Comparison of ENCODE assay signal across 8 cellular contexts in genomic region chr2:160294339-160294803, GRCh38.
A peak's percentile ranks its signal among the peaks of the same experiment; 100 is the strongest.
DNase-seq lines count a peak whose midpoint lies in the region; ATAC-seq, FAIRE-seq and TF ChIP-seq lines count a peak whose summit lies in the region.

No MANE protein-coding gene starts in this region.

- intact Hi-C loops in uterus (cut with DNase I; ENCODE audit: low total_unique reads): no loop called here

- H3K27ac ChIP-seq in astrocyte (ENCODE audit: low read depth, low read length) (peak overlapping the region; percentile 85), mesodermal cell (ENCODE audit: low read depth, low read length, severe bottlenecking) (peak overlapping the region; percentile 82), uterus (peak overlapping the region; percentile 60), WERI-Rb-1 (no peak overlapping the region)

- H3K4me1 ChIP-seq in astrocyte (ENCODE audit: insufficient read depth, low read length) (peaks cover 34% of the 10 kb centered on the region), mesodermal cell (ENCODE audit: control insufficient read depth, insufficient read depth, low read length, poor library complexity, severe bottlenecking) (peaks cover 48% of the 10 kb centered on the region), uterus (peaks cover 0 to 16% of the 10 kb centered on the region in 2 donors)

- DNase-seq in HPDE6-E6E7 (ENCODE audit: extremely low spot score) (peak; percentile 40), astrocyte (ENCODE audit: low read depth) (peak; percentile 90), uterus (peak; percentile 44 to 65), NCI-H128 (lab: John Stamatoyannopoulos, UW; ENCODE audit: unreplicated experiment) (no peak), WERI-Rb-1 (no peak)

- H2AFZ ChIP-seq in astrocyte (ENCODE audit: low read depth, low read length): no peak overlapping the region

- no peak for TF ChIP-seq CTCF in astrocyte (IDR thresholded peaks at IDR 0.05; ENCODE audit: insufficient read depth, low read depth, low read length)
- TF ChIP-seq CTCF in uterus (IDR thresholded peaks at IDR 0.05): no peak
- TF ChIP-seq CTCF in WERI-Rb-1 (IDR thresholded peaks at IDR 0.05; ENCODE audit: low read depth, low read length): no peak

- H3K4me3 ChIP-seq in astrocyte (ENCODE audit: insufficient read depth, low read depth, low read length) (no peak overlapping the region), mesodermal cell (ENCODE audit: extremely low read depth, insufficient read depth, low read length, poor library complexity, severe bottlenecking) (no peak overlapping the region), uterus (no peak overlapping the region), WERI-Rb-1 (ENCODE audit: low read depth, low read length) (no peak overlapping the region)

- no peak for TF ChIP-seq POLR2A in uterus (IDR thresholded peaks at IDR 0.05)

- no peaks in the 10 kb centered on the region for H3K9me3 ChIP-seq in astrocyte (ENCODE audit: insufficient read depth, low read depth, low read length)
- no peaks in the 10 kb centered on the region for H3K9me3 ChIP-seq in mesodermal cell (ENCODE audit: control insufficient read depth, low read length)
- H3K9me3 ChIP-seq in uterus: no peaks in the 10 kb centered on the region
- H3K9me3 ChIP-seq in WERI-Rb-1 (ENCODE audit: severe bottlenecking): no peaks in the 10 kb centered on the region

- H4K20me1 ChIP-seq in astrocyte (ENCODE audit: insufficient read depth, low read length): no peaks in the 10 kb centered on the region

- peak; percentile 90 for FAIRE-seq in astrocyte (lab: Jason Lieb, UNC)

- no peak overlapping the region for H3K4me3 Mint-ChIP-seq in astrocyte (ENCODE audit: unreplicated experiment)

- H3K27me3 ChIP-seq in astrocyte (ENCODE audit: insufficient read depth, low read length) (no peaks in the 10 kb centered on the region), uterus (no peaks in the 10 kb centered on the region), WERI-Rb-1 (ENCODE audit: insufficient read depth, low read depth, severe bottlenecking) (no peaks in the 10 kb centered on the region)

- no peaks in the 10 kb centered on the region for H3K27me3 Mint-ChIP-seq in astrocyte (ENCODE audit: low read depth, unreplicated experiment)

- peaks cover 29% of the 10 kb centered on the region for H3K36me3 ChIP-seq in astrocyte (ENCODE audit: insufficient read depth, low read length)
- H3K36me3 ChIP-seq in mesodermal cell (ENCODE audit: control insufficient read depth, insufficient read depth, low read length): peaks cover 56% of the 10 kb centered on the region
- H3K36me3 ChIP-seq in uterus: no peaks in the 10 kb centered on the region
- H3K36me3 ChIP-seq in WERI-Rb-1: no peaks in the 10 kb centered on the region

- peaks cover 8% of the 10 kb centered on the region for H3K79me2 ChIP-seq in astrocyte (ENCODE audit: insufficient read depth, low read length)

- H3K4me2 ChIP-seq in astrocyte (ENCODE audit: low read length): peak overlapping the region; percentile 48

- peak overlapping the region; percentile 87 for H3K27ac Mint-ChIP-seq in astrocyte (ENCODE audit: unreplicated experiment)

- no peaks in the 10 kb centered on the region for H3K9me3 Mint-ChIP-seq in astrocyte (ENCODE audit: unreplicated experiment)

- peak; percentile 78 for ATAC-seq in GM19468 (IDR thresholded peaks at IDR 0.05; ENCODE audit: extremely low read depth, unreplicated experiment)
- no peak for ATAC-seq in GM21526 (IDR thresholded peaks at IDR 0.05; ENCODE audit: low FRiP score, unreplicated experiment)

- H3K4me1 Mint-ChIP-seq in astrocyte (ENCODE audit: low read depth, unreplicated experiment): peaks cover 85% of the 10 kb centered on the region

- peaks cover 48% of the 10 kb centered on the region for H3K36me3 Mint-ChIP-seq in astrocyte (ENCODE audit: low read depth, unreplicated experiment)

- peak overlapping the region; percentile 0 for H3K9ac ChIP-seq in astrocyte (ENCODE audit: low read length)

- WGBS in mesodermal cell (ENCODE audit: insufficient coverage in 2 of 2), 2 experiments: 85 to 96% methylated on average over 3 of the region's 5 CpGs

Comparison
In these comparisons a context has a peak if more than half of its experiments do, and no peak if none do; other contexts are left out.
1. DNase-seq: peak in HPDE6-E6E7 (single experiment), astrocyte (single experiment) and uterus (2 of 2); none in NCI-H128 (single experiment) and WERI-Rb-1 (single experiment).